ENCODE assay signal across 35 cellular contexts in genomic region chr20:7454047-7454446, GRCh38.
"Had no signal": no experiment of that assay in that cellular context is flagged by ENCODE, and none has a peak within 500 bp of the region (broad histone marks: within the 10 kb centered on the region; RNA-seq: fewer than 3 reads in every experiment).

No MANE protein-coding gene starts in this region.

- H3K9ac ChIP-seq: KMS-11 had no signal

- H3K27me3 ChIP-seq: MG63 had no signal

- H3K4me3 ChIP-seq: MG63 had no signal

- DNase-seq: Karpas-422, Kasumi-1, MG63, MM.1S, MV-4-11, NCI-H1048, NCI-H1092, NCI-H1092 treated with DMSO at 0.1 percent for 48 hours, NCI-H1105, NCI-H1105 treated with DMSO at 0.1 percent for 48 hours, NCI-H1417, NCI-H1417 treated with DMSO at 0.1 percent for 48 hours, NCI-H1436, NCI-H1436 treated with DMSO at 0.1 percent for 48 hours, NCI-H146, NCI-H1694, NCI-H1694 treated with DMSO at 0.1 percent for 48 hours, NCI-H187, NCI-H187 treated with DMSO at 0.1 percent for 48 hours, NCI-H1930, NCI-H2029, NCI-H2029 treated with DMSO at 0.1 percent for 48 hours, NCI-H2081, NCI-H2081 treated with DMSO at 0.1 percent for 48 hours, NCI-H2107, NCI-H2171, NCI-H2171 treated with DMSO at 0.1 percent for 48 hours, NCI-H2227 treated with DMSO at 0.1 percent for 48 hours, NCI-H226, NCI-H345, NCI-H446, NCI-H446 treated with DMSO at 0.1 percent for 48 hours, NCI-H510A, NCI-H510A treated with DMSO at 0.1 percent for 48 hours had no signal

- H3K27ac ChIP-seq: KMS-11 had no signal

- H3K4me2 ChIP-seq: KMS-11 had no signal

- H3K36me3 ChIP-seq: MG63 had no signal
